2 cellular contexts compared by ENCODE assay signal in the genomic region with DNA sequence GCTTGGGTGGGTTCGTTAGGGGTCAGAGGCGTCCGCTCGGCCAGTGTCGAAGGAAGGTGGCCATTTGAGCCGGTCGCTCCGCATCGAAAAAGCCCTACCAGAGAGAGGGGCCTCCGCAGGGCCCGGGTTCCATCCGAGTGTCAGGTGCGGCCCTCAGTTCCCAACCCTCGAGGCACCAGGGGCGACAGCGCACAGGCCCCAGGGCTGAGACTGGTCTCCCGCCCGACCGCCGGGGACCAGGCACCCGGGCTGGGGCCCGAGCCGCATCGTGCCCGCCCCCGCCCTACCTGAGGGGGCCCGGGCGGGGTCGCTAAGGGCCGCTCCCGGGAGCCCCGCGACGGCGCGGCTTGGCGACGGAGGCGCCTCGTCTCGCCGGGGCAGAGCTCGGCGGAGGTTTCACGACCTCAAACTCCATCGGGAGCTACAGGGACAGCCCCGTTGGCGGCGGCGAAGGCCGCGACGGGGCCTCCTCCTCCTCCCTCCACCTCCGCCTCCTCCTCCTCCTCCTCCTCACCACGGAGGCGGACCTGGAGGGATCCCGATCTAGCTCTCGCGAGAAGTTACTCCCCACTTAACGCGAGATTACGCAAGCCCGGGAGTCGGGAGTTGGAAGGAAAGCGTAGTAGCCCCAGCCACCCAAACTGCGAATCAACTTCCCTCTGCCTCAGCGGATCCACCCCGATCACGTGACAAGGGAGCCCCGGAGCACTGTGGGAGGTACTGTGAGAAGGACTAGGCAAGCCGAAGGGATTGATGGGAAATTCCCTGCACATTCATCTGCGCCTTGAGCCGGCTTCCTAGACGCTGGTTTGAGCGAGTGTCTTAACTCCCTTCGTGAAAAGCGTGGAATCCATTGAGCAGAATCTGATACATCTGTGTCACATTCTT.
TF ChIP-seq lines count a peak whose summit lies in the region.

A gene with protein sequence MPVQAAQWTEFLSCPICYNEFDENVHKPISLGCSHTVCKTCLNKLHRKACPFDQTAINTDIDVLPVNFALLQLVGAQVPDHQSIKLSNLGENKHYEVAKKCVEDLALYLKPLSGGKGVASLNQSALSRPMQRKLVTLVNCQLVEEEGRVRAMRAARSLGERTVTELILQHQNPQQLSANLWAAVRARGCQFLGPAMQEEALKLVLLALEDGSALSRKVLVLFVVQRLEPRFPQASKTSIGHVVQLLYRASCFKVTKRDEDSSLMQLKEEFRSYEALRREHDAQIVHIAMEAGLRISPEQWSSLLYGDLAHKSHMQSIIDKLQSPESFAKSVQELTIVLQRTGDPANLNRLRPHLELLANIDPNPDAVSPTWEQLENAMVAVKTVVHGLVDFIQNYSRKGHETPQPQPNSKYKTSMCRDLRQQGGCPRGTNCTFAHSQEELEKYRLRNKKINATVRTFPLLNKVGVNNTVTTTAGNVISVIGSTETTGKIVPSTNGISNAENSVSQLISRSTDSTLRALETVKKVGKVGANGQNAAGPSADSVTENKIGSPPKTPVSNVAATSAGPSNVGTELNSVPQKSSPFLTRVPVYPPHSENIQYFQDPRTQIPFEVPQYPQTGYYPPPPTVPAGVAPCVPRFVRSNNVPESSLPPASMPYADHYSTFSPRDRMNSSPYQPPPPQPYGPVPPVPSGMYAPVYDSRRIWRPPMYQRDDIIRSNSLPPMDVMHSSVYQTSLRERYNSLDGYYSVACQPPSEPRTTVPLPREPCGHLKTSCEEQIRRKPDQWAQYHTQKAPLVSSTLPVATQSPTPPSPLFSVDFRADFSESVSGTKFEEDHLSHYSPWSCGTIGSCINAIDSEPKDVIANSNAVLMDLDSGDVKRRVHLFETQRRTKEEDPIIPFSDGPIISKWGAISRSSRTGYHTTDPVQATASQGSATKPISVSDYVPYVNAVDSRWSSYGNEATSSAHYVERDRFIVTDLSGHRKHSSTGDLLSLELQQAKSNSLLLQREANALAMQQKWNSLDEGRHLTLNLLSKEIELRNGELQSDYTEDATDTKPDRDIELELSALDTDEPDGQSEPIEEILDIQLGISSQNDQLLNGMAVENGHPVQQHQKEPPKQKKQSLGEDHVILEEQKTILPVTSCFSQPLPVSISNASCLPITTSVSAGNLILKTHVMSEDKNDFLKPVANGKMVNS (minus strand): TSS at position 537 of the 888 bp plus-strand sequence. CDS start 7,850 bp downstream, outside the sequence.

TF ChIP-seq in HCT116, 20 proteins besides CTCF, POLR2A, EP300 and RAD21:
- TF ChIP-seq, protein P1, sequence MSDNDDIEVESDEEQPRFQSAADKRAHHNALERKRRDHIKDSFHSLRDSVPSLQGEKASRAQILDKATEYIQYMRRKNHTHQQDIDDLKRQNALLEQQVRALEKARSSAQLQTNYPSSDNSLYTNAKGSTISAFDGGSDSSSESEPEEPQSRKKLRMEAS (IDR thresholded peaks at IDR 0.05), result peak; percentile 59; the same call in 1 of the 2 replicates
- TF ChIP-seq ELF1 (IDR thresholded peaks at IDR 0.05; ENCODE audit: borderline replicate concordance, low read depth) (no peak; the same call in 1 of the 2 replicates), CEBPB (IDR thresholded peaks at IDR 0.05; ENCODE audit: low read depth) (peak; percentile 93), POLR2AphosphoS5 (IDR thresholded peaks at IDR 0.05; ENCODE audit: low read depth, low read length) (peak; percentile 95), CBX3 (IDR thresholded peaks at IDR 0.05; ENCODE audit: low read depth) (0 out of 2 replicates have a peak, but pooled peaks have one; percentile 78), EZH2phosphoT487 (IDR thresholded peaks at IDR 0.05; ENCODE audit: borderline replicate concordance) (no peak), SP1 (IDR thresholded peaks at IDR 0.05; ENCODE audit: low read depth) (peak; percentile 75; the same call in 1 of the 2 replicates), JUND (IDR thresholded peaks at IDR 0.05) (no peak), TCF7L2 (IDR thresholded peaks at IDR 0.05; ENCODE audit: borderline replicate concordance, extremely low read depth, insufficient read depth, insufficient read length) (peak; percentile 60), ZNF274 (IDR thresholded peaks at IDR 0.05; ENCODE audit: low read depth, low read length) (no peak), SIN3A (IDR thresholded peaks at IDR 0.05; ENCODE audit: low read depth) (peak; percentile 82), EGR1 (IDR thresholded peaks at IDR 0.05; ENCODE audit: low read depth) (peak; percentile 98), EZH2 (IDR thresholded peaks at IDR 0.05) (no peak), ZFX (IDR thresholded peaks at IDR 0.05) (peak; percentile 96), SRF (IDR thresholded peaks at IDR 0.05; ENCODE audit: low read depth) (no peak), FOSL1 (IDR thresholded peaks at IDR 0.05; ENCODE audit: low read depth) (no peak), YY1 (IDR thresholded peaks at IDR 0.05; ENCODE audit: extremely low read depth, insufficient replicate concordance, low read depth, low read length) (peak; percentile 40)
- TF ChIP-seq, protein P2, sequence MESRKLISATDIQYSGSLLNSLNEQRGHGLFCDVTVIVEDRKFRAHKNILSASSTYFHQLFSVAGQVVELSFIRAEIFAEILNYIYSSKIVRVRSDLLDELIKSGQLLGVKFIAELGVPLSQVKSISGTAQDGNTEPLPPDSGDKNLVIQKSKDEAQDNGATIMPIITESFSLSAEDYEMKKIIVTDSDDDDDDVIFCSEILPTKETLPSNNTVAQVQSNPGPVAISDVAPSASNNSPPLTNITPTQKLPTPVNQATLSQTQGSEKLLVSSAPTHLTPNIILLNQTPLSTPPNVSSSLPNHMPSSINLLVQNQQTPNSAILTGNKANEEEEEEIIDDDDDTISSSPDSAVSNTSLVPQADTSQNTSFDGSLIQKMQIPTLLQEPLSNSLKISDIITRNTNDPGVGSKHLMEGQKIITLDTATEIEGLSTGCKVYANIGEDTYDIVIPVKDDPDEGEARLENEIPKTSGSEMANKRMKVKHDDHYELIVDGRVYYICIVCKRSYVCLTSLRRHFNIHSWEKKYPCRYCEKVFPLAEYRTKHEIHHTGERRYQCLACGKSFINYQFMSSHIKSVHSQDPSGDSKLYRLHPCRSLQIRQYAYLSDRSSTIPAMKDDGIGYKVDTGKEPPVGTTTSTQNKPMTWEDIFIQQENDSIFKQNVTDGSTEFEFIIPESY (IDR thresholded peaks at IDR 0.05; ENCODE audit: extremely low read depth, insufficient replicate concordance, low read length), result peak; percentile 99
- TF ChIP-seq, protein P3, sequence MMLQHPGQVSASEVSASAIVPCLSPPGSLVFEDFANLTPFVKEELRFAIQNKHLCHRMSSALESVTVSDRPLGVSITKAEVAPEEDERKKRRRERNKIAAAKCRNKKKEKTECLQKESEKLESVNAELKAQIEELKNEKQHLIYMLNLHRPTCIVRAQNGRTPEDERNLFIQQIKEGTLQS (IDR thresholded peaks at IDR 0.05), result no peak
- TF ChIP-seq, protein P4, sequence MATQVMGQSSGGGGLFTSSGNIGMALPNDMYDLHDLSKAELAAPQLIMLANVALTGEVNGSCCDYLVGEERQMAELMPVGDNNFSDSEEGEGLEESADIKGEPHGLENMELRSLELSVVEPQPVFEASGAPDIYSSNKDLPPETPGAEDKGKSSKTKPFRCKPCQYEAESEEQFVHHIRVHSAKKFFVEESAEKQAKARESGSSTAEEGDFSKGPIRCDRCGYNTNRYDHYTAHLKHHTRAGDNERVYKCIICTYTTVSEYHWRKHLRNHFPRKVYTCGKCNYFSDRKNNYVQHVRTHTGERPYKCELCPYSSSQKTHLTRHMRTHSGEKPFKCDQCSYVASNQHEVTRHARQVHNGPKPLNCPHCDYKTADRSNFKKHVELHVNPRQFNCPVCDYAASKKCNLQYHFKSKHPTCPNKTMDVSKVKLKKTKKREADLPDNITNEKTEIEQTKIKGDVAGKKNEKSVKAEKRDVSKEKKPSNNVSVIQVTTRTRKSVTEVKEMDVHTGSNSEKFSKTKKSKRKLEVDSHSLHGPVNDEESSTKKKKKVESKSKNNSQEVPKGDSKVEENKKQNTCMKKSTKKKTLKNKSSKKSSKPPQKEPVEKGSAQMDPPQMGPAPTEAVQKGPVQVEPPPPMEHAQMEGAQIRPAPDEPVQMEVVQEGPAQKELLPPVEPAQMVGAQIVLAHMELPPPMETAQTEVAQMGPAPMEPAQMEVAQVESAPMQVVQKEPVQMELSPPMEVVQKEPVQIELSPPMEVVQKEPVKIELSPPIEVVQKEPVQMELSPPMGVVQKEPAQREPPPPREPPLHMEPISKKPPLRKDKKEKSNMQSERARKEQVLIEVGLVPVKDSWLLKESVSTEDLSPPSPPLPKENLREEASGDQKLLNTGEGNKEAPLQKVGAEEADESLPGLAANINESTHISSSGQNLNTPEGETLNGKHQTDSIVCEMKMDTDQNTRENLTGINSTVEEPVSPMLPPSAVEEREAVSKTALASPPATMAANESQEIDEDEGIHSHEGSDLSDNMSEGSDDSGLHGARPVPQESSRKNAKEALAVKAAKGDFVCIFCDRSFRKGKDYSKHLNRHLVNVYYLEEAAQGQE (IDR thresholded peaks at IDR 0.05; ENCODE audit: low read depth), result no peak

TF ChIP-seq in neural cell, 6 proteins besides CTCF, POLR2A, EP300 and RAD21:
- TF ChIP-seq, protein P4 (IDR thresholded peaks at IDR 0.05; ENCODE audit: borderline replicate concordance), result peak; percentile 93
- TF ChIP-seq TAF1 (IDR thresholded peaks at IDR 0.05; ENCODE audit: low read depth) (peak; percentile 95), MXI1 (conservative IDR thresholded peaks at IDR 0.05; ENCODE audit: poor library complexity, severe bottlenecking) (peak; percentile 84), POLR2AphosphoS5 (IDR thresholded peaks at IDR 0.05) (peak; percentile 94), SMC3 (conservative IDR thresholded peaks at IDR 0.05; ENCODE audit: poor library complexity) (peak; percentile 43), EZH2 (IDR thresholded peaks at IDR 0.05; ENCODE audit: borderline replicate concordance, insufficient read depth, low read length, poor library complexity, severe bottlenecking) (no peak)
